ENCODE assay signal across 19 cellular contexts in genomic region chr3:117633207-117633606, GRCh38.
"Had no signal": no experiment of that assay in that cellular context is flagged by ENCODE, and none has a peak within 500 bp of the region (broad histone marks: within the 10 kb centered on the region; RNA-seq: fewer than 3 reads in every experiment).

No MANE protein-coding gene starts in this region.

- DNase-seq: activated B cell treated with CpG ODN at 0.5 μM for 24 hours; activated CD4-positive, alpha-beta memory T cell treated with anti-CD3 and anti-CD28 coated beads for 36 hours; activated CD4-positive, alpha-beta T cell treated with anti-CD3 and anti-CD28 coated beads for 4 hours; activated gamma-delta T cell treated with Interleukin-2 at 50 U/mL for 16 hours; activated T-cell treated with anti-CD3 and anti-CD28 coated beads for 4 hours; adrenal gland; effector CD4-positive, alpha-beta T cell; gastrocnemius medialis; head of caudate nucleus; kidney; left lung; stimulated activated CD4-positive, alpha-beta T cell treated with anti-CD3 and anti-CD28 coated beads, Interleukin-4, amount 100 ng/mL, for 4 hours; upper lobe of left lung had no signal

- ATAC-seq: activated naive CD4-positive, alpha-beta T cell treated with anti-CD3 and anti-CD28 coated beads, Interleukin-2, amount 50 U/mL, for 72 hours; esophagus mucosa; gastrocnemius medialis; left lung; sciatic nerve; stimulated activated memory B cell treated with anti-CD40 and anti-IgM and Interleukin-4, amounts not matched to agents 10 μg/mL and 1 μg/mL and 100 μg/mL, for 72 hours had no signal

- H3K27ac ChIP-seq: adrenal gland, gastrocnemius medialis, left lung, thoracic aorta, upper lobe of left lung had no signal

- H3K27me3 ChIP-seq: adrenal gland, gastrocnemius medialis, left lung, upper lobe of left lung had no signal

- H3K4me3 ChIP-seq: adrenal gland, gastrocnemius medialis, left lung, thoracic aorta, upper lobe of left lung had no signal

- H3K4me1 ChIP-seq: adrenal gland had no signal

- FAIRE-seq: astrocyte, kidney had no signal

- H3K36me3 ChIP-seq: adrenal gland, gastrocnemius medialis, left lung, thoracic aorta, upper lobe of left lung had no signal
